ENCODE assay signal across 9 cellular contexts in genomic region chr19:58439576-58440554, GRCh38. TPM values are rescaled to one million over a fixed set of nuclear protein-coding genes. Genes with fewer than 3 reads are reported as not detected.
A peak's percentile ranks its signal among the peaks of the same experiment; 100 is the strongest.
DNase-seq lines count a peak whose midpoint lies in the region; ATAC-seq and TF ChIP-seq lines count a peak whose summit lies in the region.
"Had no signal": no experiment of that assay in that cellular context is flagged by ENCODE, and none has a peak within 500 bp of the region (broad histone marks: within the 10 kb centered on the region; RNA-seq: fewer than 3 reads in every experiment).

Gene ZNF132 (minus strand): TSS chr19:58440153. CDS start chr19:58439821, 332 bp downstream.

- POLR2A ChIA-PET in RWPE1 (lab: Yijun Ruan, JAX; ENCODE audit: low non-redundant PET), result no interaction called here

- H3K4me1 Mint-ChIP-seq in activated naive CD4-positive, alpha-beta T cell treated with anti-CD3 and anti-CD28 coated beads for 36 hours (ENCODE audit: low read depth), result peaks cover 18% of the 10 kb centered on the region

- H3K4me1 ChIP-seq in gastroesophageal sphincter (peaks cover 0 to 21% (median 10%) of the 10 kb centered on the region in 3 donors), neutrophil (ENCODE audit: control insufficient read depth in 1 of 2, insufficient read depth in 1 of 2, low read depth in 1 of 2, low read length in 1 of 2) (peaks cover 13 to 15% of the 10 kb centered on the region in 2 experiments)

- ATAC-seq in HG03469 (IDR thresholded peaks at IDR 0.05; ENCODE audit: unreplicated experiment), result peak; percentile 89
- ATAC-seq in gastroesophageal sphincter, result peak; percentile 99
- ATAC-seq: HCT116 had no signal

- H3K9me3 ChIP-seq in gastroesophageal sphincter (peaks cover 0 to 49% (median 3%) of the 10 kb centered on the region in 3 donors), neutrophil (peaks cover 36% of the 10 kb centered on the region)

- H3K4me3 Mint-ChIP-seq in activated naive CD4-positive, alpha-beta T cell treated with anti-CD3 and anti-CD28 coated beads for 36 hours, result peak within 1 kb of the TSS; percentile 95

- intact Hi-C loops in activated naive CD4-positive, alpha-beta T cell treated with anti-CD3 and anti-CD28 coated beads for 36 hours (cut with micrococcal nuclease), result loop anchor here (1.0 to 5.0 kb wide), 12 partner anchors 11 to 257 kb away; partner anchors contain the start of genes MZF1, ZNF274, ZNF324B and ZNF446

- peak within 1 kb of the TSS; percentile 95 for H3K4me3 ChIP-seq in AG10803 (ENCODE audit: low read length)
- peak within 1 kb of the TSS; percentile 60 to 76 for H3K4me3 ChIP-seq in gastroesophageal sphincter
- H3K4me3 ChIP-seq in neutrophil (ENCODE audit: low read depth in 1 of 2, low read length in 1 of 2), result peak within 1 kb of the TSS; percentile 65 to 87

- peaks cover 51% of the 10 kb centered on the region for H3K36me3 Mint-ChIP-seq in activated naive CD4-positive, alpha-beta T cell treated with anti-CD3 and anti-CD28 coated beads for 36 hours (ENCODE audit: low read depth)

- no peak for TF ChIP-seq EP300 in gastroesophageal sphincter (IDR thresholded peaks at IDR 0.05)

- whole genome bisulfite sequencing in gastroesophageal sphincter (ENCODE audit: low coverage in 1 of 2), 2 donors, result no CpG with 5 or more reads among the region's 59 CpGs

- H3K27ac ChIP-seq in RWPE1 (peak within 1 kb of the TSS; percentile 80), gastroesophageal sphincter (peak within 1 kb of the TSS; percentile 49 to 95 (median 82)), neutrophil (peak within 1 kb of the TSS; percentile 73)

- DNase-seq in AG10803 (ENCODE audit: low read depth) (peak; percentile 100), GM19240 (ENCODE audit: insufficient read length, low spot score) (peak; percentile 93), RWPE1 (ENCODE audit: low spot score) (peak; percentile 99), stromal cell of bone marrow (ENCODE audit: low read depth) (peak; percentile 100)
- peak; percentile 98 for DNase-seq in activated naive CD4-positive, alpha-beta T cell treated with anti-CD3 and anti-CD28 coated beads for 36 hours

- no peak for TF ChIP-seq CTCF in AG10803 (conservative IDR thresholded peaks at IDR 0.05; ENCODE audit: low read length)
- TF ChIP-seq CTCF in RWPE1 (conservative IDR thresholded peaks at IDR 0.05; ENCODE audit: low read depth), result no peak
- TF ChIP-seq CTCF in gastroesophageal sphincter (IDR thresholded peaks at IDR 0.05), result no peak
- TF ChIP-seq CTCF in neutrophil (IDR thresholded peaks at IDR 0.05), result no peak

- H3K27me3 ChIP-seq in gastroesophageal sphincter (no peaks in the 10 kb centered on the region), neutrophil (peaks cover 7% of the 10 kb centered on the region)

- peak within 1 kb of the TSS; percentile 88 for H3K27ac Mint-ChIP-seq in activated naive CD4-positive, alpha-beta T cell treated with anti-CD3 and anti-CD28 coated beads for 36 hours

- CTCF ChIA-PET in RWPE1 (lab: Yijun Ruan, JAX), result no interaction called here
- CTCF ChIA-PET in activated naive CD4-positive, alpha-beta T cell treated with anti-CD3 and anti-CD28 coated beads for 36 hours (lab: Charles Lee), result no interaction called here

- TF ChIP-seq POLR2A in gastroesophageal sphincter (IDR thresholded peaks at IDR 0.05), result peak; percentile 35 to 38

- H3K36me3 ChIP-seq in gastroesophageal sphincter (peaks cover 1 to 42% of the 10 kb centered on the region in 2 donors), neutrophil (no peaks in the 10 kb centered on the region)

- peaks cover 42% of the 10 kb centered on the region for H3K9me3 Mint-ChIP-seq in activated naive CD4-positive, alpha-beta T cell treated with anti-CD3 and anti-CD28 coated beads for 36 hours

- H3K27me3 Mint-ChIP-seq in activated naive CD4-positive, alpha-beta T cell treated with anti-CD3 and anti-CD28 coated beads for 36 hours (ENCODE audit: low read depth), result no peaks in the 10 kb centered on the region

RNA-seq across cellular contexts. Expression of gene ZNF132, which starts in this region (rescaled TPM):
- total RNA-seq in activated naive CD4-positive, alpha-beta T cell treated with anti-CD3 and anti-CD28 coated beads for 36 hours, result 1 to 10 TPM; 2.8 to 2.9 TPM
- total RNA-seq in gastroesophageal sphincter, result 1 to 10 TPM; 4.1 to 8.6 (median 6.2) TPM

Comparison
In these comparisons a context has a peak if more than half of its experiments do, and no peak if none do; other contexts are left out.
1. Peak in every context shown above with its lines: DNase-seq, ATAC-seq, H3K4me3 ChIP-seq and H3K27ac ChIP-seq.